ENCODE assay signal across 8 cellular contexts in the genomic region with DNA sequence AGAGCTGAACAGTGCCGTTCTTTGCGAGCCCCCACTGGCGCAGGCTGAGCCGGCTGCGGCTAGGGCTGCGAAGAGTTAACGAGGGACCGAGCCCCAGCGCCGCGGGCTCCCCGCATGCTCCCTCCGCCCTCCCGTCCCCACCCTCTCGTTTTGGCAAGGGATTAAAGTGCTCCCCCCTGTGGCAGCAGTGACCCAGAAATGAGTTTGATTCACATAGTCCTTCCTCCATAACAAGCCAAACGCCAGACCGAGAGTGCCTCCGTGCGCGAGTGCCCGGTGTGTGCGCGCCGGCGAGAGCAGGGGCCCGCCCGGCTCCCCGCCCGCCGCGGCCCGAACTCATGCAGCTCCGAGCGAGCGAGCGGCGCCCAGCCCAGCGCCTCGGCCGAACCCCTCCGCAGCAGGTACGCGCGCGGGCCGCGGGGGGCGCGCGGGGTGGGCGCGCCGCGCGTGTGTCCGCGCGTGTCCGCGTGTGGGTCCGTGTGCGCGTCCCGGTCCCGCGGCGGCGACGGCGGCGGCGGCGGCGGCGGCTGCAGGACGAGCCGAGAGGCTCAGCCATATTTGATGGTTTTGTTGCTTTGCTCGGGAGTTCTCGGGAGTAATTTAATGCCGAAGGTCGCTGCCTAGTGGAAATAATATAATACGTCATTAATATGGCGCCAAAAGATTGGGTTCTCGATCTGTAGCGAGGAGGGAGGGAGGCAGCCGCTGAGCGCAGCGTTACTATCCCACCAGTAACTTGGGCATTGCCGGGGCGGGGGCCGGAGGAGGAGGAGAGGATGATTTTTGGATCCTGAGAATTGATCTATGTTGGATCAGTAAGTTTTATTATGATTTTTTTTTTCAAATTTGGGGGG. TPM values are rescaled to one million over a fixed set of nuclear protein-coding genes. Genes with fewer than 3 reads are reported as not detected.
DNase-seq lines count a peak whose midpoint lies in the region; ATAC-seq, FAIRE-seq and TF ChIP-seq lines count a peak whose summit lies in the region.

A gene (plus strand): TSS at position 224 of the 854 bp plus-strand sequence. CDS start 22,059 bp downstream, outside the sequence.

- peak within 1 kb of the TSS; percentile 92 for H3K27ac Mint-ChIP-seq in dendritic cell treated with granulocyte-macrophage colony-stimulating factor and Interleukin-4, amounts not matched to agents 40 ng/mL and 50 ng/mL, for 4 days

- WGBS in HepG2 (ENCODE audit: low lambda C conversion rate): under 1% methylated on average over 32 of the region's 91 CpGs

- H3K4me1 Mint-ChIP-seq in dendritic cell treated with granulocyte-macrophage colony-stimulating factor and Interleukin-4, amounts not matched to agents 40 ng/mL and 50 ng/mL, for 4 days (ENCODE audit: low read depth): peaks cover 9% of the 10 kb centered on the region

- H3K36me3 ChIP-seq in HepG2 (replicated peaks in 1 of 2; ENCODE audit: control insufficient read depth in 1 of 2, insufficient read depth in 2 of 2, low read length in 2 of 2): no peaks in the 10 kb centered on the region

- intact Hi-C loops in dendritic cell treated with granulocyte-macrophage colony-stimulating factor and Interleukin-4, amounts not matched to agents 40 ng/mL and 50 ng/mL, for 4 days (cut with micrococcal nuclease): loop anchor here (1.0 to 5.0 kb wide), 3 partner anchors 237 to 355 kb away; a partner anchor contains a TSS
- intact Hi-C loops in HepG2 (cut with micrococcal nuclease; ENCODE audit: unreplicated experiment): loop anchor here (1.0 to 5.0 kb wide), 6 partner anchors 27 to 522 kb away; a partner anchor contains a TSS

- POLR2A ChIA-PET in HepG2 (lab: Yijun Ruan, JAX): interaction anchor here (1.0 kb wide), 1 partner anchor 209 kb away, joined by 5 read pairs; no protein-coding TSS in a partner anchor

- H3K27me3 ChIP-seq in HepG2 (ENCODE audit: control insufficient read depth in 1 of 2, insufficient read depth in 2 of 2, low read length in 2 of 2): no peaks in the 10 kb centered on the region; a peak in 1 of 5 replicates

- H3K27me3 Mint-ChIP-seq in dendritic cell treated with granulocyte-macrophage colony-stimulating factor and Interleukin-4, amounts not matched to agents 40 ng/mL and 50 ng/mL, for 4 days: peaks cover 3% of the 10 kb centered on the region

- peak; percentile 87 for TF ChIP-seq RAD21 in HepG2 (CRISPR knock-in tag; IDR thresholded peaks at IDR 0.05)

- H3K4me3 ChIP-seq in HepG2 (replicated peaks in 1 of 3; ENCODE audit: insufficient read depth in 1 of 3, low read depth in 2 of 3, low read length in 3 of 3): peak within 1 kb of the TSS; percentile 82 to 99 (median 84)

- no peaks in the 10 kb centered on the region for H3K9me3 Mint-ChIP-seq in dendritic cell treated with granulocyte-macrophage colony-stimulating factor and Interleukin-4, amounts not matched to agents 40 ng/mL and 50 ng/mL, for 4 days

- H3K4me3 Mint-ChIP-seq in dendritic cell treated with granulocyte-macrophage colony-stimulating factor and Interleukin-4, amounts not matched to agents 40 ng/mL and 50 ng/mL, for 4 days: peak within 1 kb of the TSS; percentile 89

- ATAC-seq in GM19372 (IDR thresholded peaks at IDR 0.05; ENCODE audit: low read depth, unreplicated experiment) (peak; percentile 40), HG03558 (IDR thresholded peaks at IDR 0.05; ENCODE audit: extremely low read depth, unreplicated experiment) (peak; percentile 37), HepG2 (peak; percentile 73)

- in situ Hi-C loops in HepG2 (cut with HindIII; ENCODE audit: extremely low pct_ligation_motif_present, low pct_unique_long_range_greater_than_20kb): loop anchor here (5.0 to 25.0 kb wide), 2 partner anchors 53 to 247 kb away; no protein-coding TSS in a partner anchor

- peak; percentile 45 to 52; a peak in 2 of 4 replicates for TF ChIP-seq POLR2A in HepG2 (IDR thresholded peaks at IDR 0.05; ENCODE audit: insufficient read depth in 1 of 2, low read depth in 2 of 2, low read length in 2 of 2)

- TSS peak; percentile 74 for BruUV-seq in HepG2 (replicated peaks; lab: Mats Ljungman, UMichigan)

- H3K36me3 Mint-ChIP-seq in dendritic cell treated with granulocyte-macrophage colony-stimulating factor and Interleukin-4, amounts not matched to agents 40 ng/mL and 50 ng/mL, for 4 days (ENCODE audit: low read depth): peaks cover 18% of the 10 kb centered on the region

- no peaks in the 10 kb centered on the region for H3K9me3 ChIP-seq in HepG2 (ENCODE audit: low read length)

- TF ChIP-seq EP300 in HepG2 (IDR thresholded peaks at IDR 0.05; ENCODE audit: low read depth in 2 of 2, low read length in 2 of 2) (0 out of 4 replicates have a peak, but pooled peaks of 1 of the 2 experiments have one; percentile 21), HepG2 (CRISPR knock-in tag; IDR thresholded peaks at IDR 0.05; ENCODE audit: borderline replicate concordance) (no peak)

- peak within 1 kb of the TSS; percentile 88 for H3K9ac ChIP-seq in HepG2 (ENCODE audit: insufficient read depth, low read depth, low read length)

- H3K27ac ChIP-seq in HepG2 (ENCODE audit: extremely low read length, insufficient read depth, low read length): peak within 1 kb of the TSS; percentile 99

- peak; percentile 92 for TF ChIP-seq CTCF in HepG2 (CRISPR knock-in tag; IDR thresholded peaks at IDR 0.05)

- CTCF ChIA-PET in HepG2 (lab: Yijun Ruan, JAX; ENCODE audit: low intra/inter-chr PET ratio, low total read pairs): interaction anchor here (0.6 to 1.8 kb wide), 5 partner anchors 16 to 355 kb away, joined by 3 to 8 read pairs (median 5); no protein-coding TSS in a partner anchor

- peak within 1 kb of the TSS; percentile 98 for H3K4me2 ChIP-seq in HepG2 (ENCODE audit: low read depth, low read length)

- DNase-seq in CD1c-positive myeloid dendritic cell (ENCODE audit: extremely low spot score) (peak; percentile 94), NCI-H748 (lab: John Stamatoyannopoulos, UW; ENCODE audit: unreplicated experiment) (peak; percentile 92), HepG2 (ENCODE audit: low spot score) (peak; percentile 91)
- peak; percentile 76 to 89 for DNase-seq in activated CD4-positive, alpha-beta T cell treated with anti-CD3 and anti-CD28 coated beads, Interleukin-2, amount 50 U/mL, for 24 hours (ENCODE audit: low read depth in 1 of 2, low spot score in 1 of 2)
- peak; percentile 89 for DNase-seq in stimulated activated CD4-positive, alpha-beta T cell treated with anti-CD3 and anti-CD28 coated beads, Interleukin-4, amount 100 ng/mL, for 1 hour

- peaks cover 18% of the 10 kb centered on the region for H3K4me1 ChIP-seq in HepG2 (ENCODE audit: insufficient read depth, low read length)

- peaks cover 27% of the 10 kb centered on the region for H3K79me2 ChIP-seq in HepG2 (ENCODE audit: insufficient read depth, low read length)

- peaks cover 17% of the 10 kb centered on the region for H4K20me1 ChIP-seq in HepG2 (ENCODE audit: insufficient read depth, low read length)

- peak; percentile 81 for FAIRE-seq in HepG2 (lab: Jason Lieb, UNC)

- H2AFZ ChIP-seq in HepG2 (ENCODE audit: low read length): peak within 1 kb of the TSS; percentile 79

TF ChIP-seq in HepG2, 621 proteins besides CTCF, POLR2A, EP300 and RAD21 (continues in another document):
- TF ChIP-seq IKZF4 (CRISPR knock-in tag; IDR thresholded peaks at IDR 0.05; ENCODE audit: borderline replicate concordance, low read depth, not compliant biosample characterization) (no peak), ZFP90 (CRISPR knock-in tag; IDR thresholded peaks at IDR 0.05; ENCODE audit: borderline replicate concordance) (no peak), FOXK1 (CRISPR knock-in tag; IDR thresholded peaks at IDR 0.05; ENCODE audit: borderline replicate concordance, low read depth) (0 out of 2 replicates have a peak, but pooled peaks have one; percentile 31), YY1 (IDR thresholded peaks at IDR 0.05; ENCODE audit: insufficient read depth, insufficient replicate concordance, low read depth, low read length) (peak; percentile 51), YEATS4 (CRISPR knock-in tag; IDR thresholded peaks at IDR 0.05; ENCODE audit: borderline replicate concordance) (0 out of 2 replicates have a peak, but pooled peaks have one; percentile 49), GABPA (IDR thresholded peaks at IDR 0.05; ENCODE audit: low read depth, low read length) (no peak), GABPA (CRISPR knock-in tag; IDR thresholded peaks at IDR 0.05; ENCODE audit: low read depth) (no peak)
- TF ChIP-seq, protein P1, sequence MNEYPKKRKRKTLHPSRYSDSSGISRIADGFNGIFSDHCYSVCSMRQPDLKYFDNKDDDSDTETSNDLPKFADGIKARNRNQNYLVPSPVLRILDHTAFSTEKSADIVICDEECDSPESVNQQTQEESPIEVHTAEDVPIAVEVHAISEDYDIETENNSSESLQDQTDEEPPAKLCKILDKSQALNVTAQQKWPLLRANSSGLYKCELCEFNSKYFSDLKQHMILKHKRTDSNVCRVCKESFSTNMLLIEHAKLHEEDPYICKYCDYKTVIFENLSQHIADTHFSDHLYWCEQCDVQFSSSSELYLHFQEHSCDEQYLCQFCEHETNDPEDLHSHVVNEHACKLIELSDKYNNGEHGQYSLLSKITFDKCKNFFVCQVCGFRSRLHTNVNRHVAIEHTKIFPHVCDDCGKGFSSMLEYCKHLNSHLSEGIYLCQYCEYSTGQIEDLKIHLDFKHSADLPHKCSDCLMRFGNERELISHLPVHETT (CRISPR knock-in tag; conservative IDR thresholded peaks at IDR 0.05): peak; percentile 66; the same call in 1 of the 2 replicates

RNA-seq across cellular contexts. Expression of the gene that starts here (rescaled TPM):
- total RNA-seq in HepG2 (2016; rRNA removed; fragmentation: Illumina TruSeq; extraction: Trizol): 19.3 and 23.4 TPM in 2 replicates
- 6.6 and 7.7 TPM in 2 replicates for total RNA-seq in HepG2 (2016; cell fraction: cytosol; rRNA removed; fragmentation: Illumina TruSeq; extraction: Trizol; ENCODE audit: low read depth)
- 18.1 and 21.4 TPM in 2 replicates for total RNA-seq in HepG2 (2016; cell fraction: insoluble cytoplasmic fraction; rRNA removed; fragmentation: Illumina TruSeq; extraction: Trizol)
- 10.8 and 10.9 TPM in 2 replicates for total RNA-seq in HepG2 (2016; cell fraction: membrane; rRNA removed; fragmentation: Illumina TruSeq; extraction: Trizol)
- 20.7 and 21.9 TPM in 2 replicates for total RNA-seq in HepG2 (2016; cell fraction: nucleus; rRNA removed; fragmentation: Illumina TruSeq; extraction: Trizol)
- polyA plus RNA-seq in HepG2 (2011; rRNA removed): 4.9 and 5.4 TPM in 2 replicates
- 4.4 and 4.5 TPM in 2 replicates for polyA plus RNA-seq in HepG2 (2011; cell fraction: cytosol; rRNA removed)
- polyA plus RNA-seq in HepG2 (2011; cell fraction: nucleus; rRNA removed): 9.5 and 9.6 TPM in 2 replicates
- 10.1 and 12.2 TPM in 2 replicates for polyA plus RNA-seq in HepG2 (2012)
- polyA plus RNA-seq in HepG2 (2016; cell fraction: cytosol; fragmentation: Illumina TruSeq; extraction: Trizol; ENCODE audit: low read depth): 1.0 and 1.1 TPM in 2 replicates
- 17.4 and 18.4 TPM in 2 replicates for polyA plus RNA-seq in HepG2 (2016; cell fraction: insoluble cytoplasmic fraction; fragmentation: Illumina TruSeq; extraction: Trizol; ENCODE audit: low read depth)
- 4.8 and 4.9 TPM in 2 replicates for polyA plus RNA-seq in HepG2 (2016; cell fraction: membrane; fragmentation: Illumina TruSeq; extraction: Trizol; ENCODE audit: low read depth)
- 25.1 and 26.7 TPM in 2 replicates for polyA plus RNA-seq in HepG2 (2016; cell fraction: nucleus; fragmentation: Illumina TruSeq; extraction: Trizol; ENCODE audit: insufficient read depth, low read depth)
- polyA minus RNA-seq in HepG2 (2011; rRNA and poly(A)+ RNA removed; ENCODE audit: low replicate concordance): 18.0 and 27.0 TPM in 2 replicates
- 7.4 and 7.7 TPM in 2 replicates for polyA minus RNA-seq in HepG2 (2011; cell fraction: cytosol; rRNA and poly(A)+ RNA removed)
- 18.4 and 20.6 TPM in 2 replicates for polyA minus RNA-seq in HepG2 (2011; cell fraction: nucleus; rRNA and poly(A)+ RNA removed)

Comparison
In these comparisons a context has a peak if more than half of its experiments do, and no peak if none do; other contexts are left out.
1. Peak in every context shown above with its lines: DNase-seq, ATAC-seq, H3K4me3 ChIP-seq and H3K27ac ChIP-seq.